1 cellular context compared by ENCODE assay signal in genomic region chr15:44726568-44727461, GRCh38.
TF ChIP-seq lines count a peak whose summit lies in the region.

No MANE protein-coding gene starts in this region.

TF ChIP-seq in K562, 482 proteins besides CTCF, POLR2A, EP300 and RAD21 (continued from another document and continues in another):
- TF ChIP-seq YY1 (IDR thresholded peaks at IDR 0.05; ENCODE audit: borderline replicate concordance in 1 of 3, control insufficient read depth in 1 of 3, extremely low read depth in 1 of 3, insufficient read depth in 3 of 3, insufficient read length in 1 of 3, insufficient replicate concordance in 2 of 3, low read depth in 1 of 3, low read length in 2 of 3) (no peak), AFF1 (IDR thresholded peaks at IDR 0.05; ENCODE audit: low read depth in 1 of 2, partially characterized antibody in 2 of 2) (peak in 1 of 2 experiments; percentile 12), MXI1 (IDR thresholded peaks at IDR 0.05; ENCODE audit: low read depth, low read length) (no peak), ERF (CRISPR knock-in tag; IDR thresholded peaks at IDR 0.05) (peak; percentile 79; the same call in 1 of the 2 replicates), MLX (CRISPR knock-in tag; conservative IDR thresholded peaks at IDR 0.05) (peak in 1 of 2 experiments; percentile 92; a peak in 2 of 4 replicates), TCF7L2 (IDR thresholded peaks at IDR 0.05; ENCODE audit: low read depth, low read length) (no peak), STAT5B (CRISPR knock-in tag; IDR thresholded peaks at IDR 0.05) (no peak), HDAC2 (IDR thresholded peaks at IDR 0.05) (peak; percentile 36; the same call in 1 of the 2 replicates), ILK (tag; IDR thresholded peaks at IDR 0.05; ENCODE audit: borderline replicate concordance, low read depth) (no peak), THRB (CRISPR knock-in tag; conservative IDR thresholded peaks at IDR 0.05) (peak; percentile 99), ESRRB (CRISPR knock-in tag; IDR thresholded peaks at IDR 0.05; ENCODE audit: borderline replicate concordance) (peak; percentile 68; the same call in 1 of the 2 replicates), HNRNPUL1 (IDR thresholded peaks at IDR 0.05; ENCODE audit: low read length) (no peak), BHLHE40 (IDR thresholded peaks at IDR 0.05; ENCODE audit: low read length) (0 out of 2 replicates have a peak, but pooled peaks have one; percentile 24), NFE2L1 (tag; IDR thresholded peaks at IDR 0.05; ENCODE audit: borderline replicate concordance, low read depth) (no peak), ZBTB11 (CRISPR knock-in tag; IDR thresholded peaks at IDR 0.05) (0 out of 6 replicates have a peak, but pooled peaks of 1 of the 3 experiments have one; percentile 18), ZFP1 (CRISPR knock-in tag; IDR thresholded peaks at IDR 0.05) (peak; percentile 40; the same call in 1 of the 2 replicates), NCOA2 (IDR thresholded peaks at IDR 0.05; ENCODE audit: partially characterized antibody in 2 of 2) (no peak), ETV6 (IDR thresholded peaks at IDR 0.05; ENCODE audit: borderline replicate concordance in 1 of 2, low read depth in 2 of 2, low read length in 1 of 2) (peak; percentile 55 to 72; a peak in 2 of 4 replicates), ETV6 (CRISPR knock-in tag; IDR thresholded peaks at IDR 0.05; ENCODE audit: borderline replicate concordance) (no peak), LARP7 (IDR thresholded peaks at IDR 0.05) (no peak), HNRNPH1 (optimal IDR thresholded peaks at IDR 0.05; ENCODE audit: low read depth, low read length) (peak; percentile 38), CUX1 (CRISPR knock-in tag; IDR thresholded peaks at IDR 0.05) (no peak), ZNF764 (CRISPR knock-in tag; IDR thresholded peaks at IDR 0.05; ENCODE audit: low read depth) (0 out of 2 replicates have a peak, but pooled peaks have one; percentile 36), CCNT2 (IDR thresholded peaks at IDR 0.05; ENCODE audit: borderline replicate concordance, extremely low read depth, insufficient read length, low read depth, low read length) (no peak), ZNF3 (CRISPR knock-in tag; IDR thresholded peaks at IDR 0.05) (peak; percentile 81), MAFF (IDR thresholded peaks at IDR 0.05; ENCODE audit: low read length) (peak; percentile 72; the same call in 1 of the 2 replicates), TAL1 (IDR thresholded peaks at IDR 0.05) (no peak), ZFP36 (IDR thresholded peaks at IDR 0.05; ENCODE audit: low read depth, low read length, partially characterized antibody) (no peak), ZNF79 (CRISPR knock-in tag; IDR thresholded peaks at IDR 0.05; ENCODE audit: low read depth) (no peak), FOXA3 (CRISPR knock-in tag; conservative IDR thresholded peaks at IDR 0.05 in 1 of 2, IDR thresholded peaks at IDR 0.05 in 1 of 2) (peak in 1 of 2 experiments; percentile 57; a peak in 2 of 4 replicates), GABPB2 (CRISPR knock-in tag; conservative IDR thresholded peaks at IDR 0.05) (0 out of 2 replicates have a peak, but pooled peaks have one; percentile 70), ZNF518B (CRISPR knock-in tag; IDR thresholded peaks at IDR 0.05) (peak; percentile 67; the same call in 1 of the 2 replicates), SRSF3 (IDR thresholded peaks at IDR 0.05; ENCODE audit: insufficient read depth, low read length) (no peak), HMG20B (CRISPR knock-in tag; IDR thresholded peaks at IDR 0.05) (no peak), ATF7 (IDR thresholded peaks at IDR 0.05) (peak; percentile 75), SUPT5H (IDR thresholded peaks at IDR 0.05) (peak; percentile 88), PYGO2 (tag; IDR thresholded peaks at IDR 0.05) (0 out of 2 replicates have a peak, but pooled peaks have one; percentile 27), RFX5 (IDR thresholded peaks at IDR 0.05; ENCODE audit: low read depth, low read length) (0 out of 2 replicates have a peak, but pooled peaks have one; percentile 25), NR0B1 (IDR thresholded peaks at IDR 0.05; ENCODE audit: partially characterized antibody) (no peak), TARDBP (IDR thresholded peaks at IDR 0.05) (no peak), ZNF239 (CRISPR knock-in tag; IDR thresholded peaks at IDR 0.05) (peak; percentile 3; the same call in 1 of the 2 replicates), KAT2B (IDR thresholded peaks at IDR 0.05; ENCODE audit: low read depth, low read length) (no peak)
